ENCODE assay signal across 1 cellular context in genomic region chr1:147928236-147929132, GRCh38.
TF ChIP-seq lines count a peak whose summit lies in the region.

GPR89B (plus strand) TSS chr1:147928420; CDS start chr1:147928537, 117 bp downstream.

TF ChIP-seq in HepG2, 621 proteins besides CTCF, POLR2A, EP300 and RAD21 (continued from another document):
- TF ChIP-seq ZNF296 (CRISPR knock-in tag; conservative IDR thresholded peaks at IDR 0.05), result 0 out of 2 replicates have a peak, but pooled peaks have one; percentile 22
- peak; percentile 74 for TF ChIP-seq ARID4A (CRISPR knock-in tag; IDR thresholded peaks at IDR 0.05; ENCODE audit: borderline replicate concordance)
- TF ChIP-seq TEAD2 (CRISPR knock-in tag; IDR thresholded peaks at IDR 0.05), result 0 out of 2 replicates have a peak, but pooled peaks have one; percentile 21
- TF ChIP-seq HNRNPLL (IDR thresholded peaks at IDR 0.05; ENCODE audit: low read depth, low read length, poor library complexity, severe bottlenecking), result peak; percentile 76
- TF ChIP-seq THAP11 (CRISPR knock-in tag; IDR thresholded peaks at IDR 0.05), result peak; percentile 42; the same call in 1 of the 2 replicates
- TF ChIP-seq ZNF580 (CRISPR knock-in tag; IDR thresholded peaks at IDR 0.05; ENCODE audit: borderline replicate concordance, low read depth), result peak; percentile 66; the same call in 1 of the 2 replicates
- peak; percentile 56 for TF ChIP-seq NFYB (CRISPR knock-in tag; IDR thresholded peaks at IDR 0.05)
- TF ChIP-seq NFKB2 (CRISPR knock-in tag; IDR thresholded peaks at IDR 0.05; ENCODE audit: borderline replicate concordance), result peak; percentile 41; the same call in 1 of the 2 replicates
- 0 out of 2 replicates have a peak, but pooled peaks have one; percentile 36 for TF ChIP-seq GATA4 (IDR thresholded peaks at IDR 0.05; ENCODE audit: borderline replicate concordance, low read depth)
- TF ChIP-seq ZNF574 (CRISPR knock-in tag; IDR thresholded peaks at IDR 0.05), result peak; percentile 68
- TF ChIP-seq REST (IDR thresholded peaks at IDR 0.05; ENCODE audit: borderline replicate concordance in 1 of 2, low read depth in 1 of 2, low read length in 2 of 2), result peak in 1 of 2 experiments; percentile 16; a peak in 1 of 4 replicates
- 0 out of 2 replicates have a peak, but pooled peaks have one; percentile 30 for TF ChIP-seq RXRB (CRISPR knock-in tag; IDR thresholded peaks at IDR 0.05; ENCODE audit: borderline replicate concordance)
- TF ChIP-seq CREB1 (IDR thresholded peaks at IDR 0.05), result peak; percentile 35; the same call in 1 of the 2 replicates
- peak; percentile 66 for TF ChIP-seq CREB1 (CRISPR knock-in tag; IDR thresholded peaks at IDR 0.05)
- 0 out of 2 replicates have a peak, but pooled peaks have one; percentile 29 for TF ChIP-seq MTF1 (CRISPR knock-in tag; IDR thresholded peaks at IDR 0.05)
- peak; percentile 52; the same call in 1 of the 2 replicates for TF ChIP-seq DRAP1 (CRISPR knock-in tag; IDR thresholded peaks at IDR 0.05)
- TF ChIP-seq ZNF292 (CRISPR knock-in tag; IDR thresholded peaks at IDR 0.05; ENCODE audit: borderline replicate concordance, low read depth), result peak; percentile 44; the same call in 1 of the 2 replicates
- TF ChIP-seq ZNF768 (CRISPR knock-in tag; IDR thresholded peaks at IDR 0.05), result peak; percentile 81
- peak; percentile 67; the same call in 1 of the 2 replicates for TF ChIP-seq GABPB1 (CRISPR knock-in tag; IDR thresholded peaks at IDR 0.05)
- peak; percentile 29; the same call in 1 of the 2 replicates for TF ChIP-seq ZNF800 (CRISPR knock-in tag; IDR thresholded peaks at IDR 0.05)
- TF ChIP-seq SALL1 (CRISPR knock-in tag; IDR thresholded peaks at IDR 0.05), result 0 out of 2 replicates have a peak, but pooled peaks have one; percentile 40
- 0 out of 2 replicates have a peak, but pooled peaks have one; percentile 42 for TF ChIP-seq SP2 (CRISPR knock-in tag; IDR thresholded peaks at IDR 0.05)
- peak; percentile 63 for TF ChIP-seq NFYC (CRISPR knock-in tag; IDR thresholded peaks at IDR 0.05)
- TF ChIP-seq ZNF777 (CRISPR knock-in tag; IDR thresholded peaks at IDR 0.05), result peak; percentile 5; the same call in 1 of the 2 replicates
- peak; percentile 69 for TF ChIP-seq SAP130 (CRISPR knock-in tag; IDR thresholded peaks at IDR 0.05; ENCODE audit: low read depth)
- TF ChIP-seq ATF1 (CRISPR knock-in tag; IDR thresholded peaks at IDR 0.05), result peak; percentile 63; the same call in 1 of the 2 replicates
- peak; percentile 57; the same call in 1 of the 2 replicates for TF ChIP-seq KDM2A (CRISPR knock-in tag; IDR thresholded peaks at IDR 0.05; ENCODE audit: borderline replicate concordance, low read depth)
- TF ChIP-seq KMT2A (CRISPR knock-in tag; IDR thresholded peaks at IDR 0.05), result peak; percentile 79
- peak; percentile 33; the same call in 1 of the 2 replicates for TF ChIP-seq FOXC1 (CRISPR knock-in tag; IDR thresholded peaks at IDR 0.05; ENCODE audit: borderline replicate concordance)
